In genomic region chr9:134267305-134268265, GRCh38 we compare ENCODE assay signal across 14 cellular contexts. TPM values are rescaled to one million over a fixed set of nuclear protein-coding genes. Genes with fewer than 3 reads are reported as not detected.
A peak's percentile ranks its signal among the peaks of the same experiment; 100 is the strongest.
DNase-seq lines count a peak whose midpoint lies in the region; ATAC-seq, FAIRE-seq and TF ChIP-seq lines count a peak whose summit lies in the region.
"Had no signal": no experiment of that assay in that cellular context is flagged by ENCODE, and none has a peak within 500 bp of the region (broad histone marks: within the 10 kb centered on the region; RNA-seq: fewer than 3 reads in every experiment).

No MANE protein-coding gene starts in this region.

- no peaks in the 10 kb centered on the region for H3K79me2 ChIP-seq in GM12878 (ENCODE audit: control insufficient read depth, insufficient read depth, low read length)

- SMC1A ChIA-PET in GM12878 (lab: Charles Lee; ENCODE audit: uncharacterized antibody, unreplicated experiment), result interaction anchor here (1.0 to 1.3 kb wide), 2 partner anchors 55 to 97 kb away, joined by 3 to 4 read pairs; no protein-coding TSS in a partner anchor

- H3K27me3 ChIP-seq in GM12878 (replicated peaks in 1 of 2; ENCODE audit: control insufficient read depth in 2 of 2, insufficient read depth in 2 of 2, low read length in 1 of 2) (no peaks in the 10 kb centered on the region; a peak in 3 of 4 replicates), liver (ENCODE audit: control insufficient read depth in 4 of 4, insufficient read depth in 4 of 4, low read length in 3 of 4) (no peaks in the 10 kb centered on the region), brain microvascular endothelial cell (replicated peaks) (peaks cover 17% of the 10 kb centered on the region)
- H3K27me3 ChIP-seq: thyroid gland had no signal

- no peak for TF ChIP-seq EP300 in GM12878 (IDR thresholded peaks at IDR 0.05; ENCODE audit: borderline replicate concordance in 1 of 2, control insufficient read depth in 1 of 2, low read depth in 2 of 2, low read length in 2 of 2)

- POLR2A ChIA-PET in GM12878 (lab: Charles Lee), result no interaction called here
- POLR2A ChIA-PET in GM10248 (lab: Yijun Ruan, JAX), result no interaction called here

- peaks cover 14% of the 10 kb centered on the region for H3K4me1 ChIP-seq in GM12878 (ENCODE audit: control insufficient read depth, insufficient read depth, low read length)
- H3K4me1 ChIP-seq in liver (ENCODE audit: control insufficient read depth in 4 of 4, insufficient read depth in 4 of 4, low read length in 3 of 4), result peaks cover 13 to 87% (median 78%) of the 10 kb centered on the region in 4 donors

- no peak for TF ChIP-seq POLR2A in GM12878 (IDR thresholded peaks at IDR 0.05; ENCODE audit: low read depth, low read length)

- WGBS in GM12878 (ENCODE audit: insufficient coverage, insufficient replicate concordance, low lambda C conversion rate, missing lambda C conversion rate), result 69% methylated on average over 20 of the region's 21 CpGs
- 38% methylated on average over 21 of the region's 21 CpGs for WGBS in liver

- H3K9me3 ChIP-seq in GM12878 (replicated peaks; ENCODE audit: control insufficient read depth, insufficient read depth, low read length), result peaks cover 5% of the 10 kb centered on the region; the same call in 2 of the 3 replicates
- H3K9me3 ChIP-seq in liver (ENCODE audit: control insufficient read depth in 4 of 4, low read length in 3 of 4), result no peaks in the 10 kb centered on the region
- H3K9me3 ChIP-seq: thyroid gland had no signal

- no peaks in the 10 kb centered on the region for H4K20me1 ChIP-seq in GM12878 (ENCODE audit: control insufficient read depth, insufficient read depth)

- H3K9ac ChIP-seq in GM12878 (ENCODE audit: control insufficient read depth, insufficient read depth, low read length) (no peak overlapping the region), liver (ENCODE audit: low read depth in 1 of 2, low read length in 2 of 2) (peak overlapping the region; percentile 78 to 82)

- no peak overlapping the region for H3K4me3 ChIP-seq in GM12878
- no peak overlapping the region for H3K4me3 ChIP-seq in liver (ENCODE audit: low read depth in 1 of 3, low read length in 3 of 3)
- no peak overlapping the region for H3K4me3 ChIP-seq in brain microvascular endothelial cell (ENCODE audit: low read depth, low read length)
- H3K4me3 ChIP-seq: thyroid gland had no signal

- no peak for FAIRE-seq in GM12878 (lab: Jason Lieb, UNC)

- RAD21 ChIA-PET in GM12878 (lab: Charles Lee; ENCODE audit: unreplicated experiment), result interaction anchor here (1.1 to 1.6 kb wide), 2 partner anchors 93 to 124 kb away, joined by 3 to 4 read pairs; no protein-coding TSS in a partner anchor

- no peak overlapping the region for H3K27ac ChIP-seq in GM12878 (ENCODE audit: control insufficient read depth, insufficient read depth)
- H3K27ac ChIP-seq in liver (ENCODE audit: low read depth in 1 of 2, low read length in 2 of 2), result peak overlapping the region; percentile 88 to 95
- no peak overlapping the region for H3K27ac ChIP-seq in brain microvascular endothelial cell
- H3K27ac ChIP-seq: thyroid gland had no signal

- TF ChIP-seq CTCF in GM12878 (IDR thresholded peaks at IDR 0.05 in 2 of 3, conservative IDR thresholded peaks at IDR 0.05 in 1 of 3; ENCODE audit: control insufficient read depth in 2 of 3, extremely low read depth in 1 of 3, insufficient read depth in 1 of 3, low read depth in 3 of 3, low read length in 3 of 3) (no peak), liver (IDR thresholded peaks at IDR 0.05; ENCODE audit: low read depth, low read length, missing input control) (peak; percentile 10), GM10248 (IDR thresholded peaks at IDR 0.05; ENCODE audit: control extremely low read depth, extremely low read depth, low read depth, missing control alignments) (no peak), brain microvascular endothelial cell (IDR thresholded peaks at IDR 0.05; ENCODE audit: low read depth, low read length, missing control alignments) (no peak)

- TF ChIP-seq RAD21 in GM12878 (IDR thresholded peaks at IDR 0.05; ENCODE audit: insufficient read depth, low read depth, low read length), result no peak
- peak; percentile 66 to 74 for TF ChIP-seq RAD21 in liver (IDR thresholded peaks at IDR 0.05)

- no peak overlapping the region for H2AFZ ChIP-seq in GM12878 (ENCODE audit: control insufficient read depth, low read depth, low read length)

- in situ Hi-C loops in GM12878 (cut with MboI) (no loop called here), brain microvascular endothelial cell (cut with HindIII; ENCODE audit: low pct_ligation_motif_present, low sequenced_read_pairs) (no loop called here)

- CTCF ChIA-PET in GM12878 (lab: Yijun Ruan, JAX), result interaction anchor here (1.4 kb wide), 1 partner anchor 176 kb away, joined by 6 read pairs; no protein-coding TSS in a partner anchor
- CTCF ChIA-PET in GM10248 (lab: Yijun Ruan, JAX), result interaction anchor here (0.6 to 1.4 kb wide), 2 partner anchors 23 to 97 kb away, joined by 3 read pairs; no protein-coding TSS in a partner anchor

- H3K36me3 ChIP-seq in GM12878 (ENCODE audit: control insufficient read depth in 2 of 2, insufficient read depth in 2 of 2, low read length in 1 of 2) (no peaks in the 10 kb centered on the region), liver (ENCODE audit: control insufficient read depth in 4 of 4, insufficient read depth in 3 of 4, low read depth in 1 of 4, low read length in 3 of 4) (no peaks in the 10 kb centered on the region), brain microvascular endothelial cell (replicated peaks) (no peaks in the 10 kb centered on the region)
- H3K36me3 ChIP-seq: thyroid gland had no signal

- intact Hi-C loops in Right ventricle myocardium inferior (cut with DNase I), result no loop called here
- intact Hi-C loops in cardiac septum (cut with DNase I), result no loop called here
- intact Hi-C loops in GM12878 (cut with micrococcal nuclease; ENCODE audit: unreplicated experiment), result no loop called here

- peak overlapping the region; percentile 55 for H3K4me2 ChIP-seq in GM12878 (ENCODE audit: control insufficient read depth, insufficient read depth)

- no TSS peak for BruUV-seq in GM12878 (replicated peaks; lab: Mats Ljungman, UMichigan)

- peak; percentile 64 for DNase-seq in Right ventricle myocardium inferior (ENCODE audit: missing footprints)
- no peak for DNase-seq in cardiac septum (ENCODE audit: low spot score)
- no peak for DNase-seq in GM12878 (ENCODE audit: low read depth, low spot score)
- no peak for DNase-seq in NCI-H774 (lab: John Stamatoyannopoulos, UW)
- no peak for DNase-seq in SHP77 (lab: John Stamatoyannopoulos, UW)
- DNase-seq in GM10248 (ENCODE audit: extremely low spot score), result no peak
- no peak for DNase-seq in brain microvascular endothelial cell
- DNase-seq: activated CD8-positive, alpha-beta memory T cell treated with anti-CD3 and anti-CD28 coated beads, Interleukin-2, amount 10 ng/mL, durations not matched to agents 7 days and 5 days; activated naive CD4-positive, alpha-beta T cell treated with anti-CD3 and anti-CD28 coated beads, Interleukin-2, amount 10 ng/mL, durations not matched to agents 7 days and 5 days; DMS79; NCI-H2171 treated with DMSO at 0.1 percent for 48 hours; T-helper 9 cell; thyroid gland had no signal

- ATAC-seq in Right ventricle myocardium inferior (peak; percentile 78), GM12878 (no peak; the same call in 2 of the 3 replicates)
- ATAC-seq: activated CD8-positive, alpha-beta memory T cell treated with anti-CD3 and anti-CD28 coated beads, Interleukin-2, amount 10 ng/mL, durations not matched to agents 7 days and 5 days had no signal

TF ChIP-seq in GM12878, 131 proteins besides CTCF, POLR2A, EP300 and RAD21 (continues in another document):
- no peak for TF ChIP-seq IKZF1 (conservative IDR thresholded peaks at IDR 0.05)

TF ChIP-seq in liver, 16 proteins besides CTCF, POLR2A, EP300 and RAD21 (continues in another document):
- TF ChIP-seq GABPA (IDR thresholded peaks at IDR 0.05 in 1 of 2, conservative IDR thresholded peaks at IDR 0.05 in 1 of 2) (no peak), FOXA1 (IDR thresholded peaks at IDR 0.05) (peak; percentile 73)
- TF ChIP-seq, protein P1, sequence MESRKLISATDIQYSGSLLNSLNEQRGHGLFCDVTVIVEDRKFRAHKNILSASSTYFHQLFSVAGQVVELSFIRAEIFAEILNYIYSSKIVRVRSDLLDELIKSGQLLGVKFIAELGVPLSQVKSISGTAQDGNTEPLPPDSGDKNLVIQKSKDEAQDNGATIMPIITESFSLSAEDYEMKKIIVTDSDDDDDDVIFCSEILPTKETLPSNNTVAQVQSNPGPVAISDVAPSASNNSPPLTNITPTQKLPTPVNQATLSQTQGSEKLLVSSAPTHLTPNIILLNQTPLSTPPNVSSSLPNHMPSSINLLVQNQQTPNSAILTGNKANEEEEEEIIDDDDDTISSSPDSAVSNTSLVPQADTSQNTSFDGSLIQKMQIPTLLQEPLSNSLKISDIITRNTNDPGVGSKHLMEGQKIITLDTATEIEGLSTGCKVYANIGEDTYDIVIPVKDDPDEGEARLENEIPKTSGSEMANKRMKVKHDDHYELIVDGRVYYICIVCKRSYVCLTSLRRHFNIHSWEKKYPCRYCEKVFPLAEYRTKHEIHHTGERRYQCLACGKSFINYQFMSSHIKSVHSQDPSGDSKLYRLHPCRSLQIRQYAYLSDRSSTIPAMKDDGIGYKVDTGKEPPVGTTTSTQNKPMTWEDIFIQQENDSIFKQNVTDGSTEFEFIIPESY (IDR thresholded peaks at IDR 0.05), result no peak

RNA-seq across cellular contexts. Expression of gene RXRA, which starts 58.7 kb away (rescaled TPM):
- total RNA-seq in Right ventricle myocardium inferior (91.1 TPM), cardiac septum (42.6 TPM), GM12878 (2014; rRNA removed) (12.3 and 14.3 TPM in 2 replicates), GM12878 (2014; rRNA removed; fragmentation: Illumina TruSeq; extraction: Trizol) (2.9 and 3.4 TPM in 2 replicates), GM12878 (2021) (32.1 and 36.8 TPM in 2 replicates), liver (100 to 1,000 TPM in 1 of 2 donors, 10 to 100 TPM in 1; 41.5 to 116 TPM)
- 23.7 and 25.5 TPM in 2 replicates for total RNA-seq in GM12878 (2013; cell fraction: nucleolus; rRNA removed)
- 7.1 TPM for polyA plus RNA-seq in GM12878 (2011; ENCODE audit: low read depth)
- polyA plus RNA-seq in GM12878 (2011; rRNA removed) (3.7 and 8.0 TPM in 2 replicates), GM12878 (2014; fragmentation: Illumina TruSeq; extraction: Trizol) (1.1 and 4.2 TPM in 2 replicates), GM12878 (2014; fragmentation: Nextera tagmentation; extraction: Ambion mirVana) (1 to 10 TPM in 1 of 2 experiments, under 1 TPM in 1; 0.89 to 2.9 TPM), GM12878 (2014; rRNA removed) (18.5 TPM in 2 replicates), GM12878 (2016; fragmentation: Nextera tagmentation; extraction: Ambion mirVana) (10 to 100 TPM; 24.1 to 28.3 TPM), liver (100 to 1,000 TPM in 1 of 2 donors, 10 to 100 TPM in 1; 46.8 to 101 TPM)
- polyA plus RNA-seq in GM12878 (2011; cell fraction: cytosol; rRNA removed), result 17.2 and 20.7 TPM in 2 replicates
- polyA plus RNA-seq in GM12878 (2011; cell fraction: nucleus; rRNA removed), result 28.6 and 32.8 TPM in 2 replicates
- polyA plus RNA-seq in GM12878 (2012), result 19.3 and 28.5 TPM in 2 replicates
- polyA minus RNA-seq in GM12878 (2011; rRNA and poly(A)+ RNA removed), result 7.2 and 23.3 TPM in 2 replicates
- 12.4 and 14.7 TPM in 2 replicates for polyA minus RNA-seq in GM12878 (2011; cell fraction: cytosol; rRNA and poly(A)+ RNA removed)
- 11.0 and 14.4 TPM in 2 replicates for polyA minus RNA-seq in GM12878 (2011; cell fraction: nucleus; rRNA and poly(A)+ RNA removed)

Comparison
In these comparisons a context has a peak if more than half of its experiments do, and no peak if none do; other contexts are left out.
1. H3K27ac ChIP-seq: peak in liver (2 of 2); none in GM12878 (single experiment) and brain microvascular endothelial cell (single experiment).